1 cellular context compared by ENCODE assay signal in the genomic region with DNA sequence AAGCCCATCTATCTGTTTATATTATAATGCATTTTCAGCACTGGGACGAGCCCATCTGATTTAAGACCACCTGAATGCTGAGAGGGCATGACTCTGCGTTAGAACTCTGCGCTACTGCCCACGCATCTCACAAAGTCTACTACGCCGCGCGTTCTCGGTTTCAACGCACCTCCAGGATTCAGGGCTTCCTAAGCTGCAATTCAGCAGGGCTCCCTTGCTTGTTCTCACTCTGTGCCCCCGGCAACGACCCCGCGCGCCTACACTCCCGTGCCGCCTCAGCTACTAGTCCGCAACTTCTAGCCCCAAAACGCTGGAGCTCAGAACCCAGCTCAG.
TF ChIP-seq lines count a peak whose summit lies in the region.

No MANE protein-coding gene starts in this region.

TF ChIP-seq in HepG2, 621 proteins besides CTCF, POLR2A, EP300 and RAD21 (continued from another document):
- TF ChIP-seq, protein P1, sequence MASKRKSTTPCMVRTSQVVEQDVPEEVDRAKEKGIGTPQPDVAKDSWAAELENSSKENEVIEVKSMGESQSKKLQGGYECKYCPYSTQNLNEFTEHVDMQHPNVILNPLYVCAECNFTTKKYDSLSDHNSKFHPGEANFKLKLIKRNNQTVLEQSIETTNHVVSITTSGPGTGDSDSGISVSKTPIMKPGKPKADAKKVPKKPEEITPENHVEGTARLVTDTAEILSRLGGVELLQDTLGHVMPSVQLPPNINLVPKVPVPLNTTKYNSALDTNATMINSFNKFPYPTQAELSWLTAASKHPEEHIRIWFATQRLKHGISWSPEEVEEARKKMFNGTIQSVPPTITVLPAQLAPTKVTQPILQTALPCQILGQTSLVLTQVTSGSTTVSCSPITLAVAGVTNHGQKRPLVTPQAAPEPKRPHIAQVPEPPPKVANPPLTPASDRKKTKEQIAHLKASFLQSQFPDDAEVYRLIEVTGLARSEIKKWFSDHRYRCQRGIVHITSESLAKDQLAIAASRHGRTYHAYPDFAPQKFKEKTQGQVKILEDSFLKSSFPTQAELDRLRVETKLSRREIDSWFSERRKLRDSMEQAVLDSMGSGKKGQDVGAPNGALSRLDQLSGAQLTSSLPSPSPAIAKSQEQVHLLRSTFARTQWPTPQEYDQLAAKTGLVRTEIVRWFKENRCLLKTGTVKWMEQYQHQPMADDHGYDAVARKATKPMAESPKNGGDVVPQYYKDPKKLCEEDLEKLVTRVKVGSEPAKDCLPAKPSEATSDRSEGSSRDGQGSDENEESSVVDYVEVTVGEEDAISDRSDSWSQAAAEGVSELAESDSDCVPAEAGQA (IDR thresholded peaks at IDR 0.05; ENCODE audit: low read depth) = no peak
- TF ChIP-seq, protein P1 (CRISPR knock-in tag; IDR thresholded peaks at IDR 0.05; ENCODE audit: borderline replicate concordance) = no peak
- no peak for TF ChIP-seq SUZ12 (IDR thresholded peaks at IDR 0.05; ENCODE audit: low read depth, low read length)
- TF ChIP-seq ZBTB8A (CRISPR knock-in tag; IDR thresholded peaks at IDR 0.05; ENCODE audit: borderline replicate concordance, low read depth) = no peak
- TF ChIP-seq MED8 (CRISPR knock-in tag; IDR thresholded peaks at IDR 0.05; ENCODE audit: insufficient replicate concordance) = no peak
- TF ChIP-seq, protein P2, sequence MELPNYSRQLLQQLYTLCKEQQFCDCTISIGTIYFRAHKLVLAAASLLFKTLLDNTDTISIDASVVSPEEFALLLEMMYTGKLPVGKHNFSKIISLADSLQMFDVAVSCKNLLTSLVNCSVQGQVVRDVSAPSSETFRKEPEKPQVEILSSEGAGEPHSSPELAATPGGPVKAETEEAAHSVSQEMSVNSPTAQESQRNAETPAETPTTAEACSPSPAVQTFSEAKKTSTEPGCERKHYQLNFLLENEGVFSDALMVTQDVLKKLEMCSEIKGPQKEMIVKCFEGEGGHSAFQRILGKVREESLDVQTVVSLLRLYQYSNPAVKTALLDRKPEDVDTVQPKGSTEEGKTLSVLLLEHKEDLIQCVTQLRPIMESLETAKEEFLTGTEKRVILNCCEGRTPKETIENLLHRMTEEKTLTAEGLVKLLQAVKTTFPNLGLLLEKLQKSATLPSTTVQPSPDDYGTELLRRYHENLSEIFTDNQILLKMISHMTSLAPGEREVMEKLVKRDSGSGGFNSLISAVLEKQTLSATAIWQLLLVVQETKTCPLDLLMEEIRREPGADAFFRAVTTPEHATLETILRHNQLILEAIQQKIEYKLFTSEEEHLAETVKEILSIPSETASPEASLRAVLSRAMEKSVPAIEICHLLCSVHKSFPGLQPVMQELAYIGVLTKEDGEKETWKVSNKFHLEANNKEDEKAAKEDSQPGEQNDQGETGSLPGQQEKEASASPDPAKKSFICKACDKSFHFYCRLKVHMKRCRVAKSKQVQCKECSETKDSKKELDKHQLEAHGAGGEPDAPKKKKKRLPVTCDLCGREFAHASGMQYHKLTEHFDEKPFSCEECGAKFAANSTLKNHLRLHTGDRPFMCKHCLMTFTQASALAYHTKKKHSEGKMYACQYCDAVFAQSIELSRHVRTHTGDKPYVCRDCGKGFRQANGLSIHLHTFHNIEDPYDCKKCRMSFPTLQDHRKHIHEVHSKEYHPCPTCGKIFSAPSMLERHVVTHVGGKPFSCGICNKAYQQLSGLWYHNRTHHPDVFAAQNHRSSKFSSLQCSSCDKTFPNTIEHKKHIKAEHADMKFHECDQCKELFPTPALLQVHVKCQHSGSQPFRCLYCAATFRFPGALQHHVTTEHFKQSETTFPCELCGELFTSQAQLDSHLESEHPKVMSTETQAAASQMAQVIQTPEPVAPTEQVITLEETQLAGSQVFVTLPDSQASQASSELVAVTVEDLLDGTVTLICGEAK (IDR thresholded peaks at IDR 0.05) = no peak
- TF ChIP-seq, protein P2 (CRISPR knock-in tag; IDR thresholded peaks at IDR 0.05) = no peak
- TF ChIP-seq, protein P3, sequence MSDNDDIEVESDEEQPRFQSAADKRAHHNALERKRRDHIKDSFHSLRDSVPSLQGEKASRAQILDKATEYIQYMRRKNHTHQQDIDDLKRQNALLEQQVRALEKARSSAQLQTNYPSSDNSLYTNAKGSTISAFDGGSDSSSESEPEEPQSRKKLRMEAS (IDR thresholded peaks at IDR 0.05) = no peak
- no peak for TF ChIP-seq ZNF674 (CRISPR knock-in tag; IDR thresholded peaks at IDR 0.05; ENCODE audit: low read depth)
- peak; percentile 52; the same call in 1 of the 2 replicates for TF ChIP-seq ZBTB38 (CRISPR knock-in tag; IDR thresholded peaks at IDR 0.05)
- TF ChIP-seq PHF20 (CRISPR knock-in tag; IDR thresholded peaks at IDR 0.05) = no peak
- no peak for TF ChIP-seq ZNF772 (CRISPR knock-in tag; IDR thresholded peaks at IDR 0.05)
- no peak for TF ChIP-seq ARID2 (CRISPR knock-in tag; IDR thresholded peaks at IDR 0.05; ENCODE audit: borderline replicate concordance)
- TF ChIP-seq ZNF292 (CRISPR knock-in tag; IDR thresholded peaks at IDR 0.05; ENCODE audit: borderline replicate concordance, low read depth) = no peak
- TF ChIP-seq, protein P4, sequence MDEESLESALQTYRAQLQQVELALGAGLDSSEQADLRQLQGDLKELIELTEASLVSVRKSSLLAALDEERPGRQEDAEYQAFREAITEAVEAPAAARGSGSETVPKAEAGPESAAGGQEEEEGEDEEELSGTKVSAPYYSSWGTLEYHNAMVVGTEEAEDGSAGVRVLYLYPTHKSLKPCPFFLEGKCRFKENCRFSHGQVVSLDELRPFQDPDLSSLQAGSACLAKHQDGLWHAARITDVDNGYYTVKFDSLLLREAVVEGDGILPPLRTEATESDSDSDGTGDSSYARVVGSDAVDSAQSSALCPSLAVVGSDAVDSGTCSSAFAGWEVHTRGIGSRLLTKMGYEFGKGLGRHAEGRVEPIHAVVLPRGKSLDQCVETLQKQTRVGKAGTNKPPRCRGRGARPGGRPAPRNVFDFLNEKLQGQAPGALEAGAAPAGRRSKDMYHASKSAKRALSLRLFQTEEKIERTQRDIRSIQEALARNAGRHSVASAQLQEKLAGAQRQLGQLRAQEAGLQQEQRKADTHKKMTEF (CRISPR knock-in tag; IDR thresholded peaks at IDR 0.05) = no peak
- TF ChIP-seq KLF11 (CRISPR knock-in tag; IDR thresholded peaks at IDR 0.05) = no peak
- TF ChIP-seq NONO (IDR thresholded peaks at IDR 0.05) = no peak
- no peak for TF ChIP-seq NONO (CRISPR knock-in tag; conservative IDR thresholded peaks at IDR 0.05)
- no peak for TF ChIP-seq SMAD9 (CRISPR knock-in tag; IDR thresholded peaks at IDR 0.05)
- no peak for TF ChIP-seq KDM4B (CRISPR knock-in tag; IDR thresholded peaks at IDR 0.05)
- TF ChIP-seq ZNF782 (CRISPR knock-in tag; IDR thresholded peaks at IDR 0.05; ENCODE audit: borderline replicate concordance) = no peak
- no peak for TF ChIP-seq ZNF558 (CRISPR knock-in tag; IDR thresholded peaks at IDR 0.05; ENCODE audit: borderline replicate concordance)
- no peak for TF ChIP-seq NBN (conservative IDR thresholded peaks at IDR 0.05)
- TF ChIP-seq ZNF335 (CRISPR knock-in tag; IDR thresholded peaks at IDR 0.05) = no peak
- no peak for TF ChIP-seq KAT7 (CRISPR knock-in tag; IDR thresholded peaks at IDR 0.05; ENCODE audit: borderline replicate concordance)
